ENCODE assay signal across 8 cellular contexts in genomic region chr16:67226804-67227566, GRCh38.
A peak's percentile ranks its signal among the peaks of the same experiment; 100 is the strongest.
DNase-seq lines count a peak whose midpoint lies in the region; ATAC-seq and TF ChIP-seq lines count a peak whose summit lies in the region.

Gene TMEM208 (plus strand): TSS chr16:67227130. CDS start chr16:67227219, 89 bp downstream.

- DNase-seq in AG08396 (ENCODE audit: low spot score) (peak; percentile 97), NCI-H345 treated with DMSO at 0.1 percent for 48 hours (lab: John Stamatoyannopoulos, UW; ENCODE audit: unreplicated experiment) (peak; percentile 79), iris pigment epithelial cell (ENCODE audit: low read depth) (peak; percentile 98)
- DNase-seq in activated CD4-positive, CD25-positive, alpha-beta regulatory T cell (lab: John Stamatoyannopoulos, UW), result peak; percentile 93 to 98 (median 94)
- peak; percentile 96 for DNase-seq in central memory CD4-positive, alpha-beta T cell
- peak; percentile 98 to 99 for DNase-seq in stimulated activated CD4-positive, alpha-beta T cell treated with anti-CD3 and anti-CD28 coated beads, Interleukin-12 subunit alpha, Interleukin-12 subunit beta, amount 100 ng/mL, for 24 hours (ENCODE audit: low read depth in 2 of 2)

- peak; percentile 92 for ATAC-seq in HG03196 (IDR thresholded peaks at IDR 0.05; ENCODE audit: unreplicated experiment)

- peak; percentile 70 for TF ChIP-seq POLR2A in GM18951 (IDR thresholded peaks at IDR 0.05; ENCODE audit: extremely low read depth, insufficient read depth, insufficient read length)

- in situ Hi-C loops in GM18951 (cut with MboI; ENCODE audit: low sequenced_read_pairs, unreplicated experiment), result no loop called here

Comparison
In these comparisons a context has a peak if more than half of its experiments do, and no peak if none do; other contexts are left out.
1. Peak in every context shown above with its lines: DNase-seq and ATAC-seq.